ENCODE assay signal across 18 cellular contexts in the genomic region with DNA sequence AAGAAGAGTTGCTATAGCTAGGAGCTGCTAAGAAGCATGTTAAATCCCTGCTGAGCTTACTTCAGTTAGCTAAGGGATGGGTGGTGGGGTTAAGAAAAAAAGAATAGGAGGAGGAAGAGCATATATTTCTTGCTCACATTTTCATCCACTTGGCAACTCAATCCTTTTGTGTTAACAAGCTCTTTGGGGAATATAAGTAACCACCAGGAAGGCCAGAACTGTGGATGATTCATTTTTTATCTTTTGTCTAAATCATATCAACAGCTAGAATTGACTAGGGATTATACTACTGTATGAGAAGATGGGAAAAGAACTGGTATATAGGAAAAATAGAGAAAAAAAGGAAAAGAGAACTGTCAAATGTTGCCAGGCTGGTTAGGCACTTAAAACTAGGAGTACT.
DNase-seq lines count a peak whose midpoint lies in the region; ATAC-seq and TF ChIP-seq lines count a peak whose summit lies in the region.
"Had no signal": no experiment of that assay in that cellular context is flagged by ENCODE, and none has a peak within 500 bp of the region (broad histone marks: within the 10 kb centered on the region; RNA-seq: fewer than 3 reads in every experiment).

No MANE protein-coding gene starts in this region.

- no peaks in the 10 kb centered on the region for H4K20me1 ChIP-seq in GM23248 (ENCODE audit: insufficient read depth)
- H4K20me1 ChIP-seq in SK-N-SH (ENCODE audit: insufficient read depth) = no peaks in the 10 kb centered on the region

- H3K79me2 ChIP-seq in GM23248 (ENCODE audit: insufficient read depth) (no peaks in the 10 kb centered on the region), SK-N-SH (ENCODE audit: insufficient read depth) (no peaks in the 10 kb centered on the region)

- CTCF ChIA-PET in SK-N-SH (lab: Yijun Ruan, JAX) = interaction anchor here (1.2 to 1.5 kb wide), 2 partner anchors 9 to 29 kb away, joined by 3 to 6 read pairs; no protein-coding TSS in a partner anchor

- H3K27ac ChIP-seq in GM23248 (no peak overlapping the region), SK-N-SH (ENCODE audit: low read depth in 2 of 2, low read length in 1 of 2) (no peak overlapping the region; a peak in 1 of 4 replicates)
- H3K27ac ChIP-seq: C4-2B, KMS-11, RWPE1 had no signal

- TF ChIP-seq RAD21 in SK-N-SH (IDR thresholded peaks at IDR 0.05; ENCODE audit: low read length) = no peak

- no peaks in the 10 kb centered on the region for H3K9me2 ChIP-seq in GM23248 (ENCODE audit: insufficient read depth)
- H3K9me2 ChIP-seq in SK-N-SH = no peaks in the 10 kb centered on the region

- H3F3A ChIP-seq in GM23248 (ENCODE audit: insufficient read depth) (no peaks in the 10 kb centered on the region), SK-N-SH (replicated peaks; ENCODE audit: insufficient read depth) (peaks cover 4% of the 10 kb centered on the region)

- POLR2A ChIA-PET in SK-N-SH (lab: Yijun Ruan, JAX) = no interaction called here

- no peaks in the 10 kb centered on the region for H3K9me3 ChIP-seq in GM23248 (ENCODE audit: low read depth)
- no peaks in the 10 kb centered on the region for H3K9me3 ChIP-seq in SK-N-SH
- H3K9me3 ChIP-seq: MG63 had no signal

- no peak for ATAC-seq in GM18873 (IDR thresholded peaks at IDR 0.05; ENCODE audit: low FRiP score, unreplicated experiment)

- H3K36me3 ChIP-seq in GM23248 (ENCODE audit: low read depth) = no peaks in the 10 kb centered on the region
- H3K36me3 ChIP-seq in SK-N-SH (replicated peaks in 1 of 2; ENCODE audit: control insufficient read depth in 1 of 2, insufficient read depth in 2 of 2, low read length in 1 of 2) = no peaks in the 10 kb centered on the region
- H3K36me3 ChIP-seq: MG63 had no signal

- H3K27me3 ChIP-seq in GM23248 (replicated peaks; ENCODE audit: insufficient read depth) (0 out of 2 replicates have a peak, but pooled peaks cover under 1% of the 10 kb centered on the region), SK-N-SH (ENCODE audit: insufficient read depth) (no peaks in the 10 kb centered on the region)
- H3K27me3 ChIP-seq: MG63 had no signal

- TF ChIP-seq EP300 in SK-N-SH (IDR thresholded peaks at IDR 0.05; ENCODE audit: borderline replicate concordance in 1 of 2, low read depth in 1 of 2, low read length in 1 of 2) = peak in 1 of 2 experiments; percentile 20; a peak in 1 of 4 replicates

- H3K4me1 ChIP-seq in GM23248 (ENCODE audit: insufficient read depth) = no peaks in the 10 kb centered on the region
- no peaks in the 10 kb centered on the region for H3K4me1 ChIP-seq in SK-N-SH (ENCODE audit: control insufficient read depth in 1 of 2, insufficient read depth in 2 of 2, low read depth in 1 of 2, low read length in 1 of 2)

- in situ Hi-C loops in GM23248 (cut with MboI) = no loop called here

- no peak overlapping the region for H2AFZ ChIP-seq in GM23248
- H2AFZ ChIP-seq in SK-N-SH (ENCODE audit: low read depth) = peak overlapping the region; percentile 21; the same call in 1 of the 2 replicates

- H3K9ac ChIP-seq in GM23248 (no peak overlapping the region), SK-N-SH (no peak overlapping the region)
- H3K9ac ChIP-seq: KMS-11 had no signal

- H3K4me3 ChIP-seq in GM23248 = no peak overlapping the region
- H3K4me3 ChIP-seq in SK-N-SH (ENCODE audit: low read depth in 2 of 2, low read length in 1 of 2) = no peak overlapping the region
- H3K4me3 ChIP-seq in cardiac fibroblast (replicated peaks in 1 of 2; ENCODE audit: low read depth in 2 of 2, low read length in 2 of 2) = no peak overlapping the region
- no peak overlapping the region for H3K4me3 ChIP-seq in skeletal muscle cell (ENCODE audit: low read depth, low read length)
- H3K4me3 ChIP-seq: MG63 had no signal

- H3K4me2 ChIP-seq in GM23248 (ENCODE audit: unreplicated experiment) (no peak overlapping the region), SK-N-SH (no peak overlapping the region)
- H3K4me2 ChIP-seq: KMS-11 had no signal

- peak; percentile 34 for DNase-seq in GM23248
- no peak for DNase-seq in SK-N-SH
- peak; percentile 11 to 23 for DNase-seq in cardiac fibroblast (ENCODE audit: low read depth in 2 of 2)
- DNase-seq in skeletal muscle cell (ENCODE audit: low read depth) = peak; percentile 63
- no peak for DNase-seq in anterior cingulate cortex (lab: John Stamatoyannopoulos, UW)
- no peak for DNase-seq in stimulated activated CD4-positive, alpha-beta T cell treated with anti-CD3 and anti-CD28 coated beads, Interleukin-4, amount 100 ng/mL, for 1 hour
- no peak for DNase-seq in COLO668 (lab: John Stamatoyannopoulos, UW; ENCODE audit: unreplicated experiment)
- DNase-seq: COR-L47, H7, MG63, NCI-H1092, NCI-H2081 treated with DMSO at 0.1 percent for 48 hours, NCI-H2227 treated with DMSO at 0.1 percent for 48 hours, NCI-H524 treated with DMSO at 0.1 percent for 48 hours had no signal

- TF ChIP-seq CTCF in SK-N-SH (IDR thresholded peaks at IDR 0.05) (no peak), cardiac fibroblast (IDR thresholded peaks at IDR 0.05; ENCODE audit: low read depth, low read length) (no peak)

TF ChIP-seq in SK-N-SH, 30 proteins besides CTCF, POLR2A, EP300 and RAD21 (continues in another document):
- TF ChIP-seq TEAD4 (IDR thresholded peaks at IDR 0.05; ENCODE audit: borderline replicate concordance, insufficient read depth) (no peak), EZH2phosphoT487 (IDR thresholded peaks at IDR 0.05; ENCODE audit: borderline replicate concordance, low read depth) (no peak), FOXM1 (IDR thresholded peaks at IDR 0.05; ENCODE audit: low read depth) (no peak), RFX5 (IDR thresholded peaks at IDR 0.05; ENCODE audit: low read length) (no peak), SIN3A (IDR thresholded peaks at IDR 0.05; ENCODE audit: borderline replicate concordance, low read depth, low read length) (no peak), JUND (IDR thresholded peaks at IDR 0.05) (0 out of 2 replicates have a peak, but pooled peaks have one; percentile 20), FOSL2 (IDR thresholded peaks at IDR 0.05; ENCODE audit: borderline replicate concordance, low read depth) (peak; percentile 42; the same call in 1 of the 2 replicates), GABPA (IDR thresholded peaks at IDR 0.05; ENCODE audit: low read depth) (no peak), RCOR1 (IDR thresholded peaks at IDR 0.05; ENCODE audit: low read length) (no peak), MXI1 (IDR thresholded peaks at IDR 0.05; ENCODE audit: low read depth, low read length) (no peak), CHD2 (IDR thresholded peaks at IDR 0.05; ENCODE audit: low read length, partially characterized antibody) (no peak)
- TF ChIP-seq, protein P1, sequence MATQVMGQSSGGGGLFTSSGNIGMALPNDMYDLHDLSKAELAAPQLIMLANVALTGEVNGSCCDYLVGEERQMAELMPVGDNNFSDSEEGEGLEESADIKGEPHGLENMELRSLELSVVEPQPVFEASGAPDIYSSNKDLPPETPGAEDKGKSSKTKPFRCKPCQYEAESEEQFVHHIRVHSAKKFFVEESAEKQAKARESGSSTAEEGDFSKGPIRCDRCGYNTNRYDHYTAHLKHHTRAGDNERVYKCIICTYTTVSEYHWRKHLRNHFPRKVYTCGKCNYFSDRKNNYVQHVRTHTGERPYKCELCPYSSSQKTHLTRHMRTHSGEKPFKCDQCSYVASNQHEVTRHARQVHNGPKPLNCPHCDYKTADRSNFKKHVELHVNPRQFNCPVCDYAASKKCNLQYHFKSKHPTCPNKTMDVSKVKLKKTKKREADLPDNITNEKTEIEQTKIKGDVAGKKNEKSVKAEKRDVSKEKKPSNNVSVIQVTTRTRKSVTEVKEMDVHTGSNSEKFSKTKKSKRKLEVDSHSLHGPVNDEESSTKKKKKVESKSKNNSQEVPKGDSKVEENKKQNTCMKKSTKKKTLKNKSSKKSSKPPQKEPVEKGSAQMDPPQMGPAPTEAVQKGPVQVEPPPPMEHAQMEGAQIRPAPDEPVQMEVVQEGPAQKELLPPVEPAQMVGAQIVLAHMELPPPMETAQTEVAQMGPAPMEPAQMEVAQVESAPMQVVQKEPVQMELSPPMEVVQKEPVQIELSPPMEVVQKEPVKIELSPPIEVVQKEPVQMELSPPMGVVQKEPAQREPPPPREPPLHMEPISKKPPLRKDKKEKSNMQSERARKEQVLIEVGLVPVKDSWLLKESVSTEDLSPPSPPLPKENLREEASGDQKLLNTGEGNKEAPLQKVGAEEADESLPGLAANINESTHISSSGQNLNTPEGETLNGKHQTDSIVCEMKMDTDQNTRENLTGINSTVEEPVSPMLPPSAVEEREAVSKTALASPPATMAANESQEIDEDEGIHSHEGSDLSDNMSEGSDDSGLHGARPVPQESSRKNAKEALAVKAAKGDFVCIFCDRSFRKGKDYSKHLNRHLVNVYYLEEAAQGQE (IDR thresholded peaks at IDR 0.05; ENCODE audit: low read depth, low read length) = no peak
- TF ChIP-seq, protein P2, sequence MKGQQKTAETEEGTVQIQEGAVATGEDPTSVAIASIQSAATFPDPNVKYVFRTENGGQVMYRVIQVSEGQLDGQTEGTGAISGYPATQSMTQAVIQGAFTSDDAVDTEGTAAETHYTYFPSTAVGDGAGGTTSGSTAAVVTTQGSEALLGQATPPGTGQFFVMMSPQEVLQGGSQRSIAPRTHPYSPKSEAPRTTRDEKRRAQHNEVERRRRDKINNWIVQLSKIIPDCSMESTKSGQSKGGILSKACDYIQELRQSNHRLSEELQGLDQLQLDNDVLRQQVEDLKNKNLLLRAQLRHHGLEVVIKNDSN (IDR thresholded peaks at IDR 0.05; ENCODE audit: borderline replicate concordance, low read depth) = no peak
- TF ChIP-seq, protein P3, sequence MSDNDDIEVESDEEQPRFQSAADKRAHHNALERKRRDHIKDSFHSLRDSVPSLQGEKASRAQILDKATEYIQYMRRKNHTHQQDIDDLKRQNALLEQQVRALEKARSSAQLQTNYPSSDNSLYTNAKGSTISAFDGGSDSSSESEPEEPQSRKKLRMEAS (IDR thresholded peaks at IDR 0.05; ENCODE audit: low read depth) = no peak
- TF ChIP-seq, protein P4, sequence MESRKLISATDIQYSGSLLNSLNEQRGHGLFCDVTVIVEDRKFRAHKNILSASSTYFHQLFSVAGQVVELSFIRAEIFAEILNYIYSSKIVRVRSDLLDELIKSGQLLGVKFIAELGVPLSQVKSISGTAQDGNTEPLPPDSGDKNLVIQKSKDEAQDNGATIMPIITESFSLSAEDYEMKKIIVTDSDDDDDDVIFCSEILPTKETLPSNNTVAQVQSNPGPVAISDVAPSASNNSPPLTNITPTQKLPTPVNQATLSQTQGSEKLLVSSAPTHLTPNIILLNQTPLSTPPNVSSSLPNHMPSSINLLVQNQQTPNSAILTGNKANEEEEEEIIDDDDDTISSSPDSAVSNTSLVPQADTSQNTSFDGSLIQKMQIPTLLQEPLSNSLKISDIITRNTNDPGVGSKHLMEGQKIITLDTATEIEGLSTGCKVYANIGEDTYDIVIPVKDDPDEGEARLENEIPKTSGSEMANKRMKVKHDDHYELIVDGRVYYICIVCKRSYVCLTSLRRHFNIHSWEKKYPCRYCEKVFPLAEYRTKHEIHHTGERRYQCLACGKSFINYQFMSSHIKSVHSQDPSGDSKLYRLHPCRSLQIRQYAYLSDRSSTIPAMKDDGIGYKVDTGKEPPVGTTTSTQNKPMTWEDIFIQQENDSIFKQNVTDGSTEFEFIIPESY (IDR thresholded peaks at IDR 0.05; ENCODE audit: borderline replicate concordance, low read depth) = no peak

Comparison
In these comparisons a context has a peak if more than half of its experiments do, and no peak if none do; other contexts are left out.
1. DNase-seq: peak in GM23248 (single experiment), cardiac fibroblast (2 of 2) and skeletal muscle cell (single experiment); none in SK-N-SH (single experiment), anterior cingulate cortex (0 of 58), stimulated activated CD4-positive, alpha-beta T cell treated with anti-CD3 and anti-CD28 coated beads, Interleukin-4, amount 100 ng/mL, for 1 hour (single experiment) and COLO668 (single experiment).